ENCODE assay signal across 11 cellular contexts in genomic region chr14:91371011-91371989, GRCh38. TPM values are rescaled to one million over a fixed set of nuclear protein-coding genes. Genes with fewer than 3 reads are reported as not detected.
DNase-seq lines count a peak whose midpoint lies in the region; FAIRE-seq and TF ChIP-seq lines count a peak whose summit lies in the region.
"Had no signal": no experiment of that assay in that cellular context is flagged by ENCODE, and none has a peak within 500 bp of the region (broad histone marks: within the 10 kb centered on the region; RNA-seq: fewer than 3 reads in every experiment).

No MANE protein-coding gene starts in this region.

- H3K4me1 ChIP-seq in MM.1S (ENCODE audit: low read length) (peaks cover 87% of the 10 kb centered on the region), Caco-2 (no peaks in the 10 kb centered on the region), sigmoid colon (peaks cover 0 to 6% (median 0%) of the 10 kb centered on the region in 4 donors)

- WGBS in sigmoid colon, 2 donors = 74 to 80% methylated on average over 19 of the region's 19 CpGs

- H3K9me3 Mint-ChIP-seq in activated naive CD8-positive, alpha-beta T cell treated with anti-CD3 and anti-CD28 coated beads for 36 hours = no peaks in the 10 kb centered on the region
- H3K9me3 Mint-ChIP-seq in nephron = no peaks in the 10 kb centered on the region
- H3K9me3 Mint-ChIP-seq in Caco-2 (ENCODE audit: unreplicated experiment) = no peaks in the 10 kb centered on the region
- H3K9me3 Mint-ChIP-seq: type B pancreatic cell had no signal

- no peak for FAIRE-seq in GM19239 (lab: Jason Lieb, UNC)

- CTCF ChIA-PET in Caco-2 (lab: Charles Lee) = no interaction called here

- H3K4me2 ChIP-seq in MM.1S (ENCODE audit: low read depth, low read length) = peak overlapping the region; percentile 82

- peak; percentile 42 for DNase-seq in NCI-H2171 treated with DMSO at 0.1 percent for 48 hours (lab: John Stamatoyannopoulos, UW)
- DNase-seq in NCI-H2171 (lab: John Stamatoyannopoulos, UW) = no peak
- DNase-seq in MM.1S = peak; percentile 61
- DNase-seq in activated naive CD8-positive, alpha-beta T cell treated with anti-CD3 and anti-CD28 coated beads for 36 hours = no peak
- DNase-seq in GM19239 (ENCODE audit: insufficient read length, low spot score) = no peak
- DNase-seq in Caco-2 = no peak
- no peak for DNase-seq in sigmoid colon
- DNase-seq: ACHN; stimulated activated CD4-positive, alpha-beta T cell treated with anti-CD3 and anti-CD28 coated beads, Interleukin-4, amount 100 ng/mL, for 1 hour had no signal

- POLR2A ChIA-PET in Caco-2 (lab: Charles Lee) = no interaction called here

- H3K36me3 ChIP-seq in MM.1S (replicated peaks; ENCODE audit: insufficient read depth, low read length) (no peaks in the 10 kb centered on the region), Caco-2 (ENCODE audit: control insufficient read depth, insufficient read depth, low read length) (no peaks in the 10 kb centered on the region), sigmoid colon (no peaks in the 10 kb centered on the region)

- no peak for TF ChIP-seq CTCF in MM.1S (IDR thresholded peaks at IDR 0.05; ENCODE audit: low read length)
- no peak for TF ChIP-seq CTCF in nephron (IDR thresholded peaks at IDR 0.05; ENCODE audit: unreplicated experiment in 3 of 3)
- TF ChIP-seq CTCF in Caco-2 (IDR thresholded peaks at IDR 0.05; ENCODE audit: insufficient read depth in 1 of 2, low read depth in 1 of 2, low read length in 1 of 2, severe bottlenecking in 1 of 2, unreplicated experiment in 1 of 2) = no peak
- TF ChIP-seq CTCF in sigmoid colon (IDR thresholded peaks at IDR 0.05) = no peak

- no TSS peak for BruUV-seq in Caco-2 (replicated peaks; lab: Mats Ljungman, UMichigan)

- intact Hi-C loops in Caco-2 (cut with micrococcal nuclease; ENCODE audit: unreplicated experiment) (no loop called here), sigmoid colon (cut with DNase I) (no loop called here)

- no peaks in the 10 kb centered on the region for H3K9me3 ChIP-seq in MM.1S (replicated peaks; ENCODE audit: insufficient read depth, low read length)
- no peaks in the 10 kb centered on the region for H3K9me3 ChIP-seq in Caco-2
- H3K9me3 ChIP-seq in sigmoid colon = no peaks in the 10 kb centered on the region

- H3K27ac ChIP-seq in MM.1S (ENCODE audit: low read length) (peak overlapping the region; percentile 100), sigmoid colon (no peak overlapping the region)

- H3K4me3 ChIP-seq in MM.1S (ENCODE audit: low read length) (peak overlapping the region; percentile 34), Caco-2 (ENCODE audit: low read depth, low read length) (no peak overlapping the region), sigmoid colon (no peak overlapping the region)

- peak overlapping the region; percentile 99 for H3K9ac ChIP-seq in MM.1S (ENCODE audit: low read length)

- no peaks in the 10 kb centered on the region for H3K9me2 ChIP-seq in MM.1S (replicated peaks; ENCODE audit: insufficient read depth, low read length)

- peaks cover 17% of the 10 kb centered on the region for H3K36me3 Mint-ChIP-seq in activated naive CD8-positive, alpha-beta T cell treated with anti-CD3 and anti-CD28 coated beads for 36 hours
- H3K36me3 Mint-ChIP-seq in nephron (ENCODE audit: low read depth) (no peaks in the 10 kb centered on the region), Caco-2 (ENCODE audit: insufficient read depth, unreplicated experiment) (no peaks in the 10 kb centered on the region)
- H3K36me3 Mint-ChIP-seq: type B pancreatic cell had no signal

- H3K4me1 Mint-ChIP-seq in activated naive CD8-positive, alpha-beta T cell treated with anti-CD3 and anti-CD28 coated beads for 36 hours = peaks cover 94% of the 10 kb centered on the region
- H3K4me1 Mint-ChIP-seq in nephron = peaks cover 80% of the 10 kb centered on the region
- H3K4me1 Mint-ChIP-seq in Caco-2 (ENCODE audit: low read depth, unreplicated experiment) = no peaks in the 10 kb centered on the region

- TF ChIP-seq POLR2A in sigmoid colon (IDR thresholded peaks at IDR 0.05) = no peak

- H2AFZ ChIP-seq in MM.1S (ENCODE audit: low read length) = no peak overlapping the region

- H4K20me1 ChIP-seq in MM.1S (ENCODE audit: insufficient read depth, low read length) = no peaks in the 10 kb centered on the region

- no peaks in the 10 kb centered on the region for H3K27me3 Mint-ChIP-seq in activated naive CD8-positive, alpha-beta T cell treated with anti-CD3 and anti-CD28 coated beads for 36 hours
- H3K27me3 Mint-ChIP-seq in nephron (ENCODE audit: low read depth) = peaks cover 18% of the 10 kb centered on the region
- H3K27me3 Mint-ChIP-seq in Caco-2 (ENCODE audit: insufficient read depth, unreplicated experiment) = no peaks in the 10 kb centered on the region

- TF ChIP-seq EP300 in sigmoid colon (IDR thresholded peaks at IDR 0.05) = no peak

- H3K27me3 ChIP-seq in MM.1S (replicated peaks; ENCODE audit: insufficient read depth, low read length) (no peaks in the 10 kb centered on the region), Caco-2 (replicated peaks; ENCODE audit: control insufficient read depth, insufficient read depth, low read length) (no peaks in the 10 kb centered on the region), sigmoid colon (no peaks in the 10 kb centered on the region)

- H3K79me2 ChIP-seq in MM.1S (ENCODE audit: low read length) = peaks cover 86% of the 10 kb centered on the region

- H3K4me3 Mint-ChIP-seq in activated naive CD8-positive, alpha-beta T cell treated with anti-CD3 and anti-CD28 coated beads for 36 hours = no peak overlapping the region
- H3K4me3 Mint-ChIP-seq in nephron = peak overlapping the region in 1 of 3 experiments; percentile 43
- H3K4me3 Mint-ChIP-seq in Caco-2 (ENCODE audit: unreplicated experiment) = no peak overlapping the region
- H3K4me3 Mint-ChIP-seq: type B pancreatic cell had no signal

- peak overlapping the region; percentile 91 for H3K27ac Mint-ChIP-seq in activated naive CD8-positive, alpha-beta T cell treated with anti-CD3 and anti-CD28 coated beads for 36 hours
- H3K27ac Mint-ChIP-seq in nephron (peak overlapping the region; percentile 35 to 85 (median 83)), Caco-2 (ENCODE audit: unreplicated experiment) (no peak overlapping the region)
- H3K27ac Mint-ChIP-seq: type B pancreatic cell had no signal

- peaks cover 86% of the 10 kb centered on the region for H3F3A ChIP-seq in MM.1S (ENCODE audit: insufficient read depth, low read length)

RNA-seq across cellular contexts. Expression of gene CCDC88C, which starts 46.3 kb away (rescaled TPM):
- total RNA-seq in activated naive CD8-positive, alpha-beta T cell treated with anti-CD3 and anti-CD28 coated beads for 36 hours = 10 to 100 TPM; 55.1 to 56.7 TPM
- total RNA-seq in Caco-2 (2022) (26.9 and 29.8 TPM in 2 replicates), sigmoid colon (1 to 10 TPM in 3 of 4 donors, under 1 TPM in 1; 0.95 to 3.9 (median 1.4) TPM)
- 10 to 100 TPM; 14.4 to 45.7 (median 21.0) TPM for polyA plus RNA-seq in sigmoid colon

Comparison
In these comparisons a context has a peak if more than half of its experiments do, and no peak if none do; other contexts are left out.
1. DNase-seq: peak in NCI-H2171 treated with DMSO at 0.1 percent for 48 hours (single experiment) and MM.1S (single experiment); none in NCI-H2171 (single experiment), activated naive CD8-positive, alpha-beta T cell treated with anti-CD3 and anti-CD28 coated beads for 36 hours (single experiment), GM19239 (single experiment), Caco-2 (0 of 2) and sigmoid colon (single experiment).